In genomic region chr10:71860243-71861029, GRCh38 we compare ENCODE assay signal across 1 cellular context.
TF ChIP-seq lines count a peak whose summit lies in the region.

No MANE protein-coding gene starts in this region.

TF ChIP-seq in GM12878, 131 proteins besides CTCF, POLR2A, EP300 and RAD21 (continued from another document):
- no peak for TF ChIP-seq E4F1 (IDR thresholded peaks at IDR 0.05; ENCODE audit: borderline replicate concordance, partially characterized antibody)
- TF ChIP-seq TCF12 (IDR thresholded peaks at IDR 0.05; ENCODE audit: low read depth, low read length): 0 out of 2 replicates have a peak, but pooled peaks have one; percentile 11
- TF ChIP-seq BACH1 (IDR thresholded peaks at IDR 0.05; ENCODE audit: borderline replicate concordance): peak; percentile 100
- TF ChIP-seq EED (IDR thresholded peaks at IDR 0.05; ENCODE audit: low read depth): peak; percentile 59
- peak; percentile 27; the same call in 1 of the 2 replicates for TF ChIP-seq JUNB (IDR thresholded peaks at IDR 0.05)
